ENCODE assay signal across 12 cellular contexts in genomic region chr21:25360593-25360992, GRCh38.
A peak's percentile ranks its signal among the peaks of the same experiment; 100 is the strongest.
DNase-seq lines count a peak whose midpoint lies in the region; ATAC-seq and TF ChIP-seq lines count a peak whose summit lies in the region.
"Had no signal": no experiment of that assay in that cellular context is flagged by ENCODE, and none has a peak within 500 bp of the region (broad histone marks: within the 10 kb centered on the region; RNA-seq: fewer than 3 reads in every experiment).

No MANE protein-coding gene starts in this region.

- no peaks in the 10 kb centered on the region for H3K27me3 ChIP-seq in smooth muscle cell (ENCODE audit: low read depth)
- H3K27me3 ChIP-seq: suprapubic skin had no signal

- ATAC-seq in HG03442 (IDR thresholded peaks at IDR 0.05; ENCODE audit: unreplicated experiment) = peak; percentile 44
- peak; percentile 64 for ATAC-seq in stimulated activated naive CD8-positive, alpha-beta T cell treated with anti-CD3 and anti-CD28 coated beads, Interleukin-15, amount 100 ng/mL, for 72 hours
- ATAC-seq in GM19035 (IDR thresholded peaks at IDR 0.05; ENCODE audit: unreplicated experiment) = no peak
- no peak for ATAC-seq in GM21526 (IDR thresholded peaks at IDR 0.05; ENCODE audit: low FRiP score, unreplicated experiment)

- no peak overlapping the region for H2AFZ ChIP-seq in smooth muscle cell (ENCODE audit: low read depth)

- CTCF ChIA-PET in activated CD4-positive, alpha-beta memory T cell treated with anti-CD3 and anti-CD28 coated beads for 36 hours (lab: Charles Lee) = interaction anchor here (0.8 to 3.0 kb wide), 7 partner anchors 9 to 247 kb away, joined by 3 to 20 read pairs (median 6); partner anchors contain the start of gene MRPL39
- CTCF ChIA-PET in activated CD4-positive, alpha-beta memory T cell treated with anti-CD3 and anti-CD28 coated beads, Interleukin-2, amount 10 ng/mL, durations not matched to agents 7 days and 5 days (lab: Charles Lee) = no interaction called here

- intact Hi-C loops in activated CD4-positive, alpha-beta memory T cell treated with anti-CD3 and anti-CD28 coated beads for 36 hours (cut with micrococcal nuclease) = no loop called here

- no peak overlapping the region for H3K4me2 ChIP-seq in smooth muscle cell

- peak; percentile 13 for DNase-seq in activated CD4-positive, alpha-beta memory T cell treated with anti-CD3 and anti-CD28 coated beads for 36 hours
- no peak for DNase-seq in activated CD4-positive, alpha-beta memory T cell treated with anti-CD3 and anti-CD28 coated beads, Interleukin-2, amount 10 ng/mL, durations not matched to agents 7 days and 5 days
- DNase-seq in astrocyte of the spinal cord (ENCODE audit: low read depth, low spot score) (no peak), smooth muscle cell (lab: John Stamatoyannopoulos, UW; ENCODE audit: unreplicated experiment) (no peak)
- DNase-seq in stimulated activated naive CD8-positive, alpha-beta T cell treated with anti-CD3 and anti-CD28 coated beads, Interleukin-15, amount 100 ng/mL, for 72 hours = no peak
- DNase-seq: NCI-H345; stimulated activated CD4-positive, alpha-beta T cell treated with anti-CD3 and anti-CD28 coated beads, Interleukin-2, amount 100 ng/mL, for 24 hours had no signal

- H4K20me1 ChIP-seq in smooth muscle cell (ENCODE audit: low read depth) = no peaks in the 10 kb centered on the region

- H3K9me3 ChIP-seq in smooth muscle cell (replicated peaks; ENCODE audit: low read depth) = no peaks in the 10 kb centered on the region
- H3K9me3 ChIP-seq: suprapubic skin had no signal

- no peaks in the 10 kb centered on the region for H3K36me3 ChIP-seq in smooth muscle cell (ENCODE audit: low read depth)
- H3K36me3 ChIP-seq: suprapubic skin had no signal

- H3K4me1 ChIP-seq in smooth muscle cell (ENCODE audit: low read depth) = no peaks in the 10 kb centered on the region
- H3K4me1 ChIP-seq: suprapubic skin had no signal

- H3K4me3 ChIP-seq in astrocyte of the spinal cord (ENCODE audit: low read depth, low read length) = no peak overlapping the region
- H3K4me3 ChIP-seq in smooth muscle cell = no peak overlapping the region
- H3K4me3 ChIP-seq: suprapubic skin had no signal

- no peaks in the 10 kb centered on the region for H3F3A ChIP-seq in smooth muscle cell (ENCODE audit: low read depth)

- in situ Hi-C loops in astrocyte of the spinal cord (cut with HindIII; ENCODE audit: low sequenced_read_pairs) = no loop called here

- H3K27me3 Mint-ChIP-seq in activated CD4-positive, alpha-beta memory T cell treated with anti-CD3 and anti-CD28 coated beads for 36 hours = peaks cover 2% of the 10 kb centered on the region
- H3K27me3 Mint-ChIP-seq in activated CD4-positive, alpha-beta memory T cell treated with anti-CD3 and anti-CD28 coated beads, Interleukin-2, amount 10 ng/mL, durations not matched to agents 7 days and 5 days = peaks cover 3% of the 10 kb centered on the region
- H3K27me3 Mint-ChIP-seq in stimulated activated naive CD8-positive, alpha-beta T cell treated with anti-CD3 and anti-CD28 coated beads, Interleukin-15, amount 100 ng/mL, for 72 hours = peaks cover 9% of the 10 kb centered on the region

- 79% methylated on average over 2 of the region's 2 CpGs for WGBS in smooth muscle cell (ENCODE audit: low lambda C conversion rate)

- H3K4me3 Mint-ChIP-seq in activated CD4-positive, alpha-beta memory T cell treated with anti-CD3 and anti-CD28 coated beads for 36 hours = no peak overlapping the region
- H3K4me3 Mint-ChIP-seq in activated CD4-positive, alpha-beta memory T cell treated with anti-CD3 and anti-CD28 coated beads, Interleukin-2, amount 10 ng/mL, durations not matched to agents 7 days and 5 days = no peak overlapping the region
- no peak overlapping the region for H3K4me3 Mint-ChIP-seq in stimulated activated naive CD8-positive, alpha-beta T cell treated with anti-CD3 and anti-CD28 coated beads, Interleukin-15, amount 100 ng/mL, for 72 hours

- H3K79me2 ChIP-seq in smooth muscle cell (ENCODE audit: low read depth) = no peaks in the 10 kb centered on the region

- no peak overlapping the region for H3K27ac ChIP-seq in smooth muscle cell (ENCODE audit: low read depth)
- H3K27ac ChIP-seq: suprapubic skin had no signal

- POLR2A ChIA-PET in activated CD4-positive, alpha-beta memory T cell treated with anti-CD3 and anti-CD28 coated beads for 36 hours (lab: Charles Lee) = no interaction called here
- POLR2A ChIA-PET in activated CD4-positive, alpha-beta memory T cell treated with anti-CD3 and anti-CD28 coated beads, Interleukin-2, amount 10 ng/mL, durations not matched to agents 7 days and 5 days (lab: Charles Lee) = no interaction called here

- H3K4me1 Mint-ChIP-seq in activated CD4-positive, alpha-beta memory T cell treated with anti-CD3 and anti-CD28 coated beads for 36 hours (ENCODE audit: low read depth) = peaks cover 18% of the 10 kb centered on the region
- peaks cover 2% of the 10 kb centered on the region for H3K4me1 Mint-ChIP-seq in activated CD4-positive, alpha-beta memory T cell treated with anti-CD3 and anti-CD28 coated beads, Interleukin-2, amount 10 ng/mL, durations not matched to agents 7 days and 5 days
- H3K4me1 Mint-ChIP-seq in stimulated activated naive CD8-positive, alpha-beta T cell treated with anti-CD3 and anti-CD28 coated beads, Interleukin-15, amount 100 ng/mL, for 72 hours = peaks cover 17% of the 10 kb centered on the region

- H3K27ac Mint-ChIP-seq in activated CD4-positive, alpha-beta memory T cell treated with anti-CD3 and anti-CD28 coated beads for 36 hours = no peak overlapping the region
- H3K27ac Mint-ChIP-seq in activated CD4-positive, alpha-beta memory T cell treated with anti-CD3 and anti-CD28 coated beads, Interleukin-2, amount 10 ng/mL, durations not matched to agents 7 days and 5 days = no peak overlapping the region
- H3K27ac Mint-ChIP-seq in stimulated activated naive CD8-positive, alpha-beta T cell treated with anti-CD3 and anti-CD28 coated beads, Interleukin-15, amount 100 ng/mL, for 72 hours = no peak overlapping the region
- H3K27ac Mint-ChIP-seq: activated naive CD4-positive, alpha-beta T cell treated with anti-CD3 and anti-CD28 coated beads, Interleukin-2, amount 50 U/mL, for 72 hours had no signal

- no peak overlapping the region for H3K9ac ChIP-seq in smooth muscle cell (ENCODE audit: low read depth)

- no peaks in the 10 kb centered on the region for H3K9me3 Mint-ChIP-seq in activated CD4-positive, alpha-beta memory T cell treated with anti-CD3 and anti-CD28 coated beads for 36 hours
- no peaks in the 10 kb centered on the region for H3K9me3 Mint-ChIP-seq in activated CD4-positive, alpha-beta memory T cell treated with anti-CD3 and anti-CD28 coated beads, Interleukin-2, amount 10 ng/mL, durations not matched to agents 7 days and 5 days
- H3K9me3 Mint-ChIP-seq in stimulated activated naive CD8-positive, alpha-beta T cell treated with anti-CD3 and anti-CD28 coated beads, Interleukin-15, amount 100 ng/mL, for 72 hours = no peaks in the 10 kb centered on the region

- H3K36me3 Mint-ChIP-seq in activated CD4-positive, alpha-beta memory T cell treated with anti-CD3 and anti-CD28 coated beads for 36 hours = no peaks in the 10 kb centered on the region
- no peaks in the 10 kb centered on the region for H3K36me3 Mint-ChIP-seq in activated CD4-positive, alpha-beta memory T cell treated with anti-CD3 and anti-CD28 coated beads, Interleukin-2, amount 10 ng/mL, durations not matched to agents 7 days and 5 days (ENCODE audit: low read depth)
- H3K36me3 Mint-ChIP-seq: activated naive CD4-positive, alpha-beta T cell treated with anti-CD3 and anti-CD28 coated beads, Interleukin-2, amount 50 U/mL, for 72 hours had no signal

- TF ChIP-seq CTCF in astrocyte of the spinal cord (IDR thresholded peaks at IDR 0.05; ENCODE audit: low read depth, low read length) (peak; percentile 32), smooth muscle cell (IDR thresholded peaks at IDR 0.05; ENCODE audit: borderline replicate concordance, insufficient read depth, poor library complexity, severe bottlenecking) (no peak)

Comparison
In these comparisons a context has a peak if more than half of its experiments do, and no peak if none do; other contexts are left out.
1. ATAC-seq: peak in HG03442 (single experiment) and stimulated activated naive CD8-positive, alpha-beta T cell treated with anti-CD3 and anti-CD28 coated beads, Interleukin-15, amount 100 ng/mL, for 72 hours (single experiment); none in GM19035 (single experiment) and GM21526 (single experiment).